Comparison of ENCODE assay signal across 16 cellular contexts in genomic region chr3:132342615-132343014, GRCh38. TPM values are rescaled to one million over a fixed set of nuclear protein-coding genes. Genes with fewer than 3 reads are reported as not detected.
DNase-seq lines count a peak whose midpoint lies in the region; ATAC-seq and TF ChIP-seq lines count a peak whose summit lies in the region.
"Had no signal": no experiment of that assay in that cellular context is flagged by ENCODE, and none has a peak within 500 bp of the region (broad histone marks: within the 10 kb centered on the region; RNA-seq: fewer than 3 reads in every experiment).

No MANE protein-coding gene starts in this region.

- H3K4me1 ChIP-seq in HCT116 (ENCODE audit: control insufficient read depth in 1 of 2, insufficient read depth in 2 of 2, low read length in 2 of 2): peaks cover 0 to 8% of the 10 kb centered on the region in 2 experiments; a peak in 3 of 4 replicates
- H3K4me1 ChIP-seq in OCI-LY7 (ENCODE audit: insufficient read depth, low read length, poor library complexity, severe bottlenecking): no peaks in the 10 kb centered on the region
- H3K4me1 ChIP-seq in hepatocyte (ENCODE audit: insufficient read depth): no peaks in the 10 kb centered on the region
- peaks cover 0 to 3% of the 10 kb centered on the region in 2 donors for H3K4me1 ChIP-seq in thoracic aorta (ENCODE audit: control insufficient read depth in 1 of 2, low read depth in 2 of 2)

- CTCF ChIA-PET in HCT116 (lab: Charles Lee): interaction anchor here (1.0 to 4.6 kb wide), 21 partner anchors 9 to 304 kb away, joined by 3 to 105 read pairs (median 7); partner anchors contain the start of gene ACP3
- CTCF ChIA-PET in OCI-LY7 (lab: Charles Lee; ENCODE audit: unreplicated experiment): interaction anchor here (0.6 to 1.7 kb wide), 4 partner anchors 25 to 88 kb away, joined by 3 to 5 read pairs (median 3); partner anchors contain the start of gene ACP3

- no peaks in the 10 kb centered on the region for H3K79me2 ChIP-seq in HCT116 (ENCODE audit: insufficient read depth, low read length)
- H3K79me2 ChIP-seq in OCI-LY7 (ENCODE audit: insufficient read depth, low read depth, low read length): no peaks in the 10 kb centered on the region
- H3K79me2 ChIP-seq in hepatocyte: no peaks in the 10 kb centered on the region

- TF ChIP-seq CTCF in HCT116 (IDR thresholded peaks at IDR 0.05 in 2 of 3, conservative IDR thresholded peaks at IDR 0.05 in 1 of 3; ENCODE audit: borderline replicate concordance in 1 of 3, insufficient read depth in 1 of 3, low read depth in 2 of 3, low read length in 2 of 3) (no peak), OCI-LY7 (conservative IDR thresholded peaks at IDR 0.05; ENCODE audit: low read length) (no peak), hepatocyte (IDR thresholded peaks at IDR 0.05; ENCODE audit: poor library complexity) (no peak), thoracic aorta (IDR thresholded peaks at IDR 0.05) (no peak)

- BruUV-seq in HCT116 (replicated peaks; lab: Mats Ljungman, UMichigan): no TSS peak
- BruUV-seq in OCI-LY7 (replicated peaks; lab: Mats Ljungman, UMichigan): no TSS peak

- H3K36me3 ChIP-seq in HCT116 (ENCODE audit: control insufficient read depth in 1 of 2, insufficient read depth in 2 of 2, low read length in 2 of 2) (no peaks in the 10 kb centered on the region), OCI-LY7 (ENCODE audit: insufficient read depth, low read length) (no peaks in the 10 kb centered on the region), hepatocyte (replicated peaks; ENCODE audit: insufficient read depth, low read depth) (no peaks in the 10 kb centered on the region), thoracic aorta (no peaks in the 10 kb centered on the region)
- H3K36me3 ChIP-seq: upper lobe of left lung had no signal

- no peak overlapping the region for H3K27ac ChIP-seq in HCT116 (ENCODE audit: low read depth, low read length)
- no peak overlapping the region for H3K27ac ChIP-seq in OCI-LY7 (ENCODE audit: low read depth, low read length, poor library complexity, severe bottlenecking)
- H3K27ac ChIP-seq in hepatocyte: no peak overlapping the region
- H3K27ac ChIP-seq in thoracic aorta: no peak overlapping the region

- H3K27me3 ChIP-seq in HCT116 (ENCODE audit: insufficient read depth, low read length): no peaks in the 10 kb centered on the region
- no peaks in the 10 kb centered on the region for H3K27me3 ChIP-seq in hepatocyte
- no peaks in the 10 kb centered on the region for H3K27me3 ChIP-seq in thoracic aorta (replicated peaks; ENCODE audit: insufficient read depth)
- H3K27me3 ChIP-seq: upper lobe of left lung had no signal

- no peak for TF ChIP-seq RAD21 in HCT116 (IDR thresholded peaks at IDR 0.05; ENCODE audit: low read depth)

- H3K4me3 ChIP-seq in HCT116 (replicated peaks in 1 of 2; ENCODE audit: low read depth in 1 of 2, low read length in 2 of 2): no peak overlapping the region
- H3K4me3 ChIP-seq in OCI-LY7 (ENCODE audit: low read depth, low read length, poor library complexity, severe bottlenecking): no peak overlapping the region
- H3K4me3 ChIP-seq in hepatocyte: no peak overlapping the region
- H3K4me3 ChIP-seq in thoracic aorta: peak overlapping the region; percentile 50
- H3K4me3 ChIP-seq: lung had no signal

- H2AFZ ChIP-seq in HCT116 (ENCODE audit: low read depth, low read length, poor library complexity, severe bottlenecking) (peak overlapping the region; percentile 17), OCI-LY7 (ENCODE audit: low read length) (peak overlapping the region; percentile 63; the same call in 1 of the 2 replicates), hepatocyte (no peak overlapping the region)

- POLR2A ChIA-PET in HCT116 (lab: Charles Lee): interaction anchor here (0.9 kb wide), 1 partner anchor 22 kb away, joined by 3 read pairs; no protein-coding TSS in a partner anchor
- POLR2A ChIA-PET in OCI-LY7 (lab: Charles Lee): interaction anchor here (0.6 to 2.5 kb wide), 5 partner anchors 9 to 60 kb away, joined by 3 to 18 read pairs (median 5); partner anchors contain the start of gene ACP3

- ATAC-seq in HCT116: no peak
- ATAC-seq in thoracic aorta (ENCODE audit: insufficient number of reproducible peaks, low FRiP score, low read depth): no peak

- H4K20me1 ChIP-seq in HCT116 (ENCODE audit: insufficient read depth) (no peaks in the 10 kb centered on the region), OCI-LY7 (ENCODE audit: insufficient read depth, low read length) (no peaks in the 10 kb centered on the region), hepatocyte (ENCODE audit: insufficient read depth, poor library complexity, severe bottlenecking) (no peaks in the 10 kb centered on the region)

- TF ChIP-seq POLR2A in HCT116 (IDR thresholded peaks at IDR 0.05; ENCODE audit: borderline replicate concordance, extremely low read depth, insufficient read depth, insufficient read length): no peak

- intact Hi-C loops in HCT116 (cut with micrococcal nuclease): loop anchor here (1.0 to 5.0 kb wide), 3 partner anchors 85 to 315 kb away; no protein-coding TSS in a partner anchor
- intact Hi-C loops in OCI-LY7 (cut with micrococcal nuclease; ENCODE audit: unreplicated experiment): loop anchor here (1.0 to 5.0 kb wide), 3 partner anchors 26 to 310 kb away; partner anchors contain the start of gene ACP3

- DNase-seq in HCT116 (ENCODE audit: low read depth, low spot score): no peak
- DNase-seq in OCI-LY7 (ENCODE audit: low spot score): no peak
- no peak for DNase-seq in hepatocyte (ENCODE audit: low spot score)
- DNase-seq in thoracic aorta (ENCODE audit: low spot score): no peak
- DNase-seq in SK-N-DZ (ENCODE audit: low spot score): no peak
- DNase-seq in NCI-H1417 treated with DMSO at 0.1 percent for 48 hours (lab: John Stamatoyannopoulos, UW): no peak
- no peak for DNase-seq in activated naive CD4-positive, alpha-beta T cell treated with Interleukin-2 at 50 U/mL for 16 hours
- DNase-seq: activated B cell treated with CpG ODN at 0.5 μM for 24 hours; activated CD4-positive, alpha-beta T cell treated with anti-CD3 and anti-CD28 coated beads, Interleukin-2, amount 50 U/mL, for 4 hours; effector CD4-positive, alpha-beta T cell; stimulated activated CD4-positive, alpha-beta T cell treated with anti-CD3 and anti-CD28 coated beads, Interleukin-4, amount 100 ng/mL, for 4 hours had no signal

- RAD21 ChIA-PET in HCT116 (lab: Charles Lee; ENCODE audit: low non-redundant PET in 1 of 2, low total read pairs in 2 of 2, uncharacterized antibody in 2 of 2, unreplicated experiment in 2 of 2): interaction anchor here (0.5 to 1.8 kb wide), 6 partner anchors 33 to 90 kb away, joined by 3 to 16 read pairs (median 5); no protein-coding TSS in a partner anchor

- H3K9me2 ChIP-seq in HCT116 (ENCODE audit: insufficient read depth) (no peaks in the 10 kb centered on the region), OCI-LY7 (ENCODE audit: insufficient read depth, low read length) (no peaks in the 10 kb centered on the region), hepatocyte (replicated peaks; ENCODE audit: insufficient read depth) (no peaks in the 10 kb centered on the region)

- H3K9me3 ChIP-seq in HCT116 (ENCODE audit: control insufficient read depth in 1 of 2, insufficient read depth in 1 of 2, low read depth in 1 of 2, low read length in 2 of 2) (no peaks in the 10 kb centered on the region), OCI-LY7 (ENCODE audit: low read length) (no peaks in the 10 kb centered on the region), hepatocyte (ENCODE audit: low read depth) (no peaks in the 10 kb centered on the region), thoracic aorta (no peaks in the 10 kb centered on the region)
- H3K9me3 ChIP-seq: upper lobe of left lung had no signal

- H3K9ac ChIP-seq in HCT116 (ENCODE audit: low read length): no peak overlapping the region

- 90% methylated on average over 2 of the region's 2 CpGs for WGBS in hepatocyte (ENCODE audit: low lambda C conversion rate, missing lambda C conversion rate)

- H3K4me2 ChIP-seq in HCT116 (ENCODE audit: low read length) (peak overlapping the region; percentile 38), OCI-LY7 (ENCODE audit: low read length) (peak overlapping the region; percentile 25), hepatocyte (peak overlapping the region; percentile 59)

TF ChIP-seq in HCT116, 20 proteins besides CTCF, POLR2A, EP300 and RAD21 (continues in another document):
- no peak for TF ChIP-seq FOSL1 (IDR thresholded peaks at IDR 0.05; ENCODE audit: low read depth)
- no peak for TF ChIP-seq TCF7L2 (IDR thresholded peaks at IDR 0.05; ENCODE audit: borderline replicate concordance, extremely low read depth, insufficient read depth, insufficient read length)
- TF ChIP-seq SP1 (IDR thresholded peaks at IDR 0.05; ENCODE audit: low read depth): no peak
- TF ChIP-seq SRF (IDR thresholded peaks at IDR 0.05; ENCODE audit: low read depth): no peak
- no peak for TF ChIP-seq SIN3A (IDR thresholded peaks at IDR 0.05; ENCODE audit: low read depth)
- TF ChIP-seq ZNF274 (IDR thresholded peaks at IDR 0.05; ENCODE audit: low read depth, low read length): no peak
- TF ChIP-seq CBX3 (IDR thresholded peaks at IDR 0.05; ENCODE audit: low read depth): no peak
- TF ChIP-seq ELF1 (IDR thresholded peaks at IDR 0.05; ENCODE audit: borderline replicate concordance, low read depth): no peak
- TF ChIP-seq ATF3 (IDR thresholded peaks at IDR 0.05): no peak
- no peak for TF ChIP-seq EZH2 (IDR thresholded peaks at IDR 0.05)
- no peak for TF ChIP-seq MAX (IDR thresholded peaks at IDR 0.05)
- no peak for TF ChIP-seq CEBPB (IDR thresholded peaks at IDR 0.05; ENCODE audit: low read depth)
- TF ChIP-seq JUND (IDR thresholded peaks at IDR 0.05): no peak
- no peak for TF ChIP-seq ZFX (IDR thresholded peaks at IDR 0.05)

RNA-seq across cellular contexts. Expression of gene ACP3, which starts 25.4 kb away (rescaled TPM):
- total RNA-seq in HCT116 (2021; ENCODE audit: unreplicated experiment): 0.79 TPM
- polyA plus RNA-seq in HCT116 (2012): 0.15 and 0.43 TPM in 2 replicates
- total RNA-seq in OCI-LY7 (2014; rRNA removed; shearing (Covaris generic)): 4.1 and 4.3 TPM in 2 replicates
- 10.5 and 13.7 TPM in 2 replicates for total RNA-seq in OCI-LY7 (2022)
- 7.7 TPM in 2 replicates for total RNA-seq in hepatocyte
- 5.2 and 9.2 TPM in 2 replicates for polyA plus RNA-seq in hepatocyte
- 1 to 10 TPM; 5.6 to 5.9 TPM for total RNA-seq in thoracic aorta
- polyA plus RNA-seq in SK-N-DZ (2014; cell fraction: cytosol; rRNA removed): 0.38 and 0.78 TPM in 2 replicates
- polyA plus RNA-seq in SK-N-DZ (2014; cell fraction: nucleus; rRNA removed): 0.15 and 0.18 TPM in 2 replicates
- total RNA-seq: G401, HepG2, HFFc6 had no signal
- polyA plus RNA-seq: HepG2 had no signal
